Comparison of ENCODE assay signal across 30 cellular contexts in the genomic region with DNA sequence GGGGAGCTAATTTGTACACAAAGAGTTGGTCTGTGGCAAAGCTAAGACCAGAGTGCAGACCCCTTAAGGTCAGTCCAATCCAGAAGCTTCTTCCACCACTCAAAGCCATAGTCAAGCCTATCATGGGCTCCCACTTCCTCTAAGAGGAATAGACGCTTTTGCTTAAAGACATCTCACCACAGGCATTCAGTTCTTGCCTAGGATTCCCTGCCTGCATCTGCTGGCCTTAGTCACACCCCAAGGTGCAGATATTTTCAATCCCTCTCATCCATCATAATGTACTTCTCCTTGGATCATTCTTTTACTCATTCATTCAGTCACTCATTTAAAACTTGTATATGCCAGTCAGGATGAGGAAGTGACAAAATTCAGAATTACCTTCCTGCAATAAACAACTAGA.
"Had no signal": no experiment of that assay in that cellular context is flagged by ENCODE, and none has a peak within 500 bp of the region (broad histone marks: within the 10 kb centered on the region; RNA-seq: fewer than 3 reads in every experiment).

No MANE protein-coding gene starts in this region.

- H3K4me3 ChIP-seq: adrenal gland, Peyer's patch, SJSA1 had no signal

- H3K4me3 Mint-ChIP-seq: activated CD4-positive, alpha-beta T cell treated with anti-CD3 and anti-CD28 coated beads for 36 hours; activated CD4-positive, alpha-beta T cell treated with anti-CD3 and anti-CD28 coated beads, Interleukin-2, amount 10 ng/mL, durations not matched to agents 7 days and 5 days; activated CD8-positive, alpha-beta T cell treated with anti-CD3 and anti-CD28 coated beads, Interleukin-2, amount 10 ng/mL, durations not matched to agents 7 days and 5 days; activated naive CD4-positive, alpha-beta T cell treated with anti-CD3 and anti-CD28 coated beads for 36 hours; activated T-cell treated with anti-CD3 and anti-CD28 coated beads, Interleukin-2, amount 50 U/mL, for 24 hours; T-helper 1 cell treated with Interleukin-12 subunit alpha and Interleukin-12 subunit beta and Interleukin-4 antibody, amounts not matched to agents 30 μg/mL and 1 μg/mL, for 36 hours; T-helper 2 cell treated with Interferon-gamma antibody and Interleukin-4, amounts not matched to agents 5 μg/mL and 100 μg/mL, for 36 hours; WTC11 had no signal

- H3K27me3 ChIP-seq: adrenal gland, brain microvascular endothelial cell, Peyer's patch, SJSA1 had no signal

- H3K27ac ChIP-seq: adrenal gland, brain microvascular endothelial cell, Peyer's patch, SJSA1 had no signal

- DNase-seq: activated CD4-positive, alpha-beta T cell treated with anti-CD3 and anti-CD28 coated beads for 36 hours; activated CD4-positive, alpha-beta T cell treated with anti-CD3 and anti-CD28 coated beads, Interleukin-2, amount 10 ng/mL, durations not matched to agents 7 days and 5 days; activated CD4-positive, alpha-beta T cell treated with anti-CD3 and anti-CD28 coated beads, Interleukin-2, amount 50 U/mL, for 48 hours; activated CD8-positive, alpha-beta T cell treated with anti-CD3 and anti-CD28 coated beads, Interleukin-2, amount 10 ng/mL, durations not matched to agents 7 days and 5 days; activated gamma-delta T cell treated with Interleukin-2 at 50 U/mL for 16 hours; activated naive CD4-positive, alpha-beta T cell treated with anti-CD3 and anti-CD28 coated beads for 36 hours; activated T-cell treated with anti-CD3 and anti-CD28 coated beads, Interleukin-2, amount 50 U/mL, for 24 hours; adrenal gland; anterior cingulate cortex; brain microvascular endothelial cell; central memory CD4-positive, alpha-beta T cell; NCI-H1092; NCI-H1436 treated with DMSO at 0.1 percent for 48 hours; NCI-H1694 treated with DMSO at 0.1 percent for 48 hours; NCI-H2029; NCI-H345; NCI-H524 treated with DMSO at 0.1 percent for 48 hours; PC-3; Peyer's patch; RPMI8226; SHP77 treated with DMSO at 0.1 percent for 48 hours; SK-N-SH had no signal

- H3K9me3 ChIP-seq: adrenal gland, Peyer's patch, SJSA1, SK-N-SH had no signal

- ATAC-seq: activated CD4-positive, alpha-beta T cell treated with anti-CD3 and anti-CD28 coated beads for 36 hours; activated CD4-positive, CD25-positive, alpha-beta regulatory T cell treated with anti-CD3 and anti-CD28 coated beads, Interleukin-2, amount 50 U/mL, for 24 hours; activated CD8-positive, alpha-beta T cell treated with anti-CD3 and anti-CD28 coated beads, Interleukin-2, amount 10 ng/mL, durations not matched to agents 7 days and 5 days; activated naive CD4-positive, alpha-beta T cell treated with anti-CD3 and anti-CD28 coated beads, Interleukin-2, amount 50 U/mL, for 72 hours; WTC11 had no signal

- H3K36me3 ChIP-seq: adrenal gland, brain microvascular endothelial cell, Peyer's patch, SJSA1 had no signal

- FAIRE-seq: colon had no signal

- H3K27ac Mint-ChIP-seq: activated CD4-positive, alpha-beta T cell treated with anti-CD3 and anti-CD28 coated beads for 36 hours; activated CD4-positive, alpha-beta T cell treated with anti-CD3 and anti-CD28 coated beads, Interleukin-2, amount 10 ng/mL, durations not matched to agents 7 days and 5 days; activated CD8-positive, alpha-beta T cell treated with anti-CD3 and anti-CD28 coated beads, Interleukin-2, amount 10 ng/mL, durations not matched to agents 7 days and 5 days; activated naive CD4-positive, alpha-beta T cell treated with anti-CD3 and anti-CD28 coated beads for 36 hours; activated naive CD4-positive, alpha-beta T cell treated with anti-CD3 and anti-CD28 coated beads, Interleukin-2, amount 50 U/mL, for 72 hours; activated T-cell treated with anti-CD3 and anti-CD28 coated beads, Interleukin-2, amount 50 U/mL, for 24 hours; activated T-helper 2 cell treated with anti-CD3 and anti-CD28 coated beads, Interferon-gamma antibody, Interleukin-2, Interleukin-4, amounts not matched to agents 10 μg/mL and 5 μg/mL and 100 μg/mL, durations not matched to agents 14 hours and 24 hours and 36 hours; T-helper 1 cell treated with Interleukin-12 subunit alpha and Interleukin-12 subunit beta and Interleukin-4 antibody, amounts not matched to agents 30 μg/mL and 1 μg/mL, for 36 hours; T-helper 2 cell treated with Interferon-gamma antibody and Interleukin-4, amounts not matched to agents 5 μg/mL and 100 μg/mL, for 36 hours; WTC11 had no signal

- H3K27me3 Mint-ChIP-seq: activated CD4-positive, alpha-beta T cell treated with anti-CD3 and anti-CD28 coated beads for 36 hours; activated CD4-positive, alpha-beta T cell treated with anti-CD3 and anti-CD28 coated beads, Interleukin-2, amount 10 ng/mL, durations not matched to agents 7 days and 5 days; activated T-cell treated with anti-CD3 and anti-CD28 coated beads, Interleukin-2, amount 50 U/mL, for 24 hours had no signal

- H3K4me1 ChIP-seq: adrenal gland, Peyer's patch, SJSA1 had no signal
